Comparison of ENCODE assay signal across 9 cellular contexts in the genomic region with DNA sequence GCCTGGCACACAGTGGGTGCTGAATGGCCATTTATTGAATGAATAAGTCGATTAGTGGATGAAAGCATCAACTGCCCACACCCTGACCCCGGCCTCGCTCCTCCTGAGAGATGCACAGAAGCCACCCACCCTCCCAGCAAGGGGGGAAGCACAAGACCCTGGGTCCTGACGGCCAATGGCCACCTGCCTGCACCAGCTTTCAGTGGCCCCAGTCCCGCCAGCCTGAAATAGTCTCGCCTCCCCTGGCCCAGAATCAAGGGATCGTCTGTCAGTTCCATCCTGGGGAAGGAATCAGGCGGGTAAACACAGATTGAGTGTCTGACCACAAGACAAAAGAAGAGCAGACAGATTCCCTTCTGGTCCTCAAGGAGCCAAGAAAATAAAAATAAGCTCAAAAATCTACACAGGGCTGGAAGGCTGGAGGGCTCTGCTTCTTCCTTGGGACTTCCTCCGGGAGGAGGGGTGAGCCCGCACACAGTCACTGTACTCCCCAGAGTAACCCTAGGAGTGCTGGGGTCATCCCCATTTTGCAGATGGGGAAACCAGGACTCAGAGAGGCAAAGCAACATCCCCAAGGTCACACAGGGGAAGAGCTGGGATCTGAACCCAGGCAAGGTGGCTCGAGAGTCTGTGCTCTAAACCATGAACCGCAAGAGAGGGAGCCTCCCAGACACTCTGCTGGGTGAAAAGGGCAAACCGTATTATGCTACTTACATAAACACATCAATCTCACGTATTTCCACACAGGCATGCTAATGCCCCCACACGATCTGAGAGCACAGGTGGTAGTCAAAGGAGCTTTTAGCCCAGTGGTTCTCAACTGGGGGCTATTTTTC. TPM values are rescaled to one million over a fixed set of nuclear protein-coding genes. Genes with fewer than 3 reads are reported as not detected.
DNase-seq lines count a peak whose midpoint lies in the region; ATAC-seq and TF ChIP-seq lines count a peak whose summit lies in the region.
"Had no signal": no experiment of that assay in that cellular context is flagged by ENCODE, and none has a peak within 500 bp of the region (broad histone marks: within the 10 kb centered on the region; RNA-seq: fewer than 3 reads in every experiment).

No MANE protein-coding gene starts in this region.

- POLR2A ChIA-PET in T-cell (lab: Charles Lee), result no interaction called here

- TF ChIP-seq CTCF in endothelial cell (IDR thresholded peaks at IDR 0.05; ENCODE audit: unreplicated experiment), result no peak
- no peak for TF ChIP-seq CTCF in GM10266 (IDR thresholded peaks at IDR 0.05; ENCODE audit: control insufficient read depth, insufficient read depth, low read depth, missing control alignments)

- H3K4me1 Mint-ChIP-seq in activated CD4-positive, alpha-beta T cell treated with anti-CD3 and anti-CD28 coated beads, Interleukin-2, amount 10 ng/mL, durations not matched to agents 24 days and 14 days, result peaks cover 84% of the 10 kb centered on the region
- peaks cover 0 to 98% (median 88%) of the 10 kb centered on the region in 3 donors for H3K4me1 Mint-ChIP-seq in T-cell
- H3K4me1 Mint-ChIP-seq in endothelial cell (ENCODE audit: unreplicated experiment), result peaks cover 60% of the 10 kb centered on the region
- H3K4me1 Mint-ChIP-seq in stimulated activated effector memory CD8-positive, alpha-beta T cell treated with anti-CD3 and anti-CD28 coated beads, Interleukin-12 subunit alpha, Interleukin-12 subunit beta, amount 100 ng/mL, for 72 hours, result peaks cover 88% of the 10 kb centered on the region

- H3K27ac Mint-ChIP-seq in activated CD4-positive, alpha-beta T cell treated with anti-CD3 and anti-CD28 coated beads, Interleukin-2, amount 10 ng/mL, durations not matched to agents 24 days and 14 days, result peak overlapping the region; percentile 84
- peak overlapping the region in 1 of 2 donors; percentile 98 for H3K27ac Mint-ChIP-seq in T-cell
- no peak overlapping the region for H3K27ac Mint-ChIP-seq in endothelial cell (ENCODE audit: unreplicated experiment)
- peak overlapping the region; percentile 90 for H3K27ac Mint-ChIP-seq in stimulated activated effector memory CD8-positive, alpha-beta T cell treated with anti-CD3 and anti-CD28 coated beads, Interleukin-12 subunit alpha, Interleukin-12 subunit beta, amount 100 ng/mL, for 72 hours

- DNase-seq in activated CD4-positive, alpha-beta T cell treated with anti-CD3 and anti-CD28 coated beads, Interleukin-2, amount 10 ng/mL, durations not matched to agents 24 days and 14 days, result no peak
- no peak for DNase-seq in activated CD4-positive, alpha-beta T cell treated with anti-CD3 and anti-CD28 coated beads for 4 hours
- peak in 1 of 34 experiments; percentile 12 for DNase-seq in T-cell
- DNase-seq in endothelial cell (ENCODE audit: low spot score), result no peak
- no peak for DNase-seq in stimulated activated effector memory CD8-positive, alpha-beta T cell treated with anti-CD3 and anti-CD28 coated beads, Interleukin-12 subunit alpha, Interleukin-12 subunit beta, amount 100 ng/mL, for 72 hours (ENCODE audit: low spot score in 2 of 2)
- DNase-seq in NCI-H1694 treated with DMSO at 0.1 percent for 48 hours (lab: John Stamatoyannopoulos, UW), result no peak
- DNase-seq in DMS153 treated with DMSO at 0.1 percent for 48 hours (lab: John Stamatoyannopoulos, UW; ENCODE audit: unreplicated experiment), result no peak
- DNase-seq in GM10266 (ENCODE audit: extremely low spot score), result no peak
- DNase-seq: NCI-H2227 treated with DMSO at 0.1 percent for 48 hours had no signal

- intact Hi-C loops in activated CD4-positive, alpha-beta T cell treated with anti-CD3 and anti-CD28 coated beads, Interleukin-2, amount 10 ng/mL, durations not matched to agents 24 days and 14 days (cut with micrococcal nuclease), result loop anchor here (5.0 to 10.0 kb wide), 2 partner anchors 225 to 457 kb away; a partner anchor contains a TSS

- peaks cover 43% of the 10 kb centered on the region for H3K36me3 Mint-ChIP-seq in activated CD4-positive, alpha-beta T cell treated with anti-CD3 and anti-CD28 coated beads, Interleukin-2, amount 10 ng/mL, durations not matched to agents 24 days and 14 days (ENCODE audit: low read depth)
- H3K36me3 Mint-ChIP-seq in T-cell (no peaks in the 10 kb centered on the region), endothelial cell (ENCODE audit: low read depth, unreplicated experiment) (peaks cover 50% of the 10 kb centered on the region)
- peaks cover 90% of the 10 kb centered on the region for H3K36me3 Mint-ChIP-seq in stimulated activated effector memory CD8-positive, alpha-beta T cell treated with anti-CD3 and anti-CD28 coated beads, Interleukin-12 subunit alpha, Interleukin-12 subunit beta, amount 100 ng/mL, for 72 hours

- peak in 1 of 4 experiments; percentile 8 for ATAC-seq in T-cell (replicated peaks in 1 of 4)
- no peak for ATAC-seq in stimulated activated effector memory CD8-positive, alpha-beta T cell treated with anti-CD3 and anti-CD28 coated beads, Interleukin-12 subunit alpha, Interleukin-12 subunit beta, amount 100 ng/mL, for 72 hours

- no peaks in the 10 kb centered on the region for H3K9me3 Mint-ChIP-seq in activated CD4-positive, alpha-beta T cell treated with anti-CD3 and anti-CD28 coated beads, Interleukin-2, amount 10 ng/mL, durations not matched to agents 24 days and 14 days
- H3K9me3 Mint-ChIP-seq in T-cell (no peaks in the 10 kb centered on the region), endothelial cell (ENCODE audit: unreplicated experiment) (no peaks in the 10 kb centered on the region)
- no peaks in the 10 kb centered on the region for H3K9me3 Mint-ChIP-seq in stimulated activated effector memory CD8-positive, alpha-beta T cell treated with anti-CD3 and anti-CD28 coated beads, Interleukin-12 subunit alpha, Interleukin-12 subunit beta, amount 100 ng/mL, for 72 hours

- H3K4me3 Mint-ChIP-seq in activated CD4-positive, alpha-beta T cell treated with anti-CD3 and anti-CD28 coated beads, Interleukin-2, amount 10 ng/mL, durations not matched to agents 24 days and 14 days, result no peak overlapping the region
- H3K4me3 Mint-ChIP-seq in T-cell (peak overlapping the region; percentile 94 to 96 (median 95)), endothelial cell (ENCODE audit: unreplicated experiment) (peak overlapping the region; percentile 66)
- H3K4me3 Mint-ChIP-seq in stimulated activated effector memory CD8-positive, alpha-beta T cell treated with anti-CD3 and anti-CD28 coated beads, Interleukin-12 subunit alpha, Interleukin-12 subunit beta, amount 100 ng/mL, for 72 hours, result peak overlapping the region; percentile 96

- CTCF ChIA-PET in T-cell (lab: Charles Lee), result interaction anchor here in 1 of 2 donors (0.6 kb wide), 1 partner anchor 945 kb away, joined by 3 read pairs; no protein-coding TSS in a partner anchor

- H3K27me3 Mint-ChIP-seq in activated CD4-positive, alpha-beta T cell treated with anti-CD3 and anti-CD28 coated beads, Interleukin-2, amount 10 ng/mL, durations not matched to agents 24 days and 14 days, result no peaks in the 10 kb centered on the region
- H3K27me3 Mint-ChIP-seq in T-cell (no peaks in the 10 kb centered on the region), endothelial cell (ENCODE audit: unreplicated experiment) (peaks cover 2% of the 10 kb centered on the region)

RNA-seq across cellular contexts. Expression of a gene that starts 7.8 kb away (rescaled TPM):
- total RNA-seq in activated CD4-positive, alpha-beta T cell treated with anti-CD3 and anti-CD28 coated beads, Interleukin-2, amount 10 ng/mL, durations not matched to agents 24 days and 14 days, result 64.3 and 65.5 TPM in 2 replicates
- 100 to 1,000 TPM in 4 of 5 donors, 10 to 100 TPM in 1; 99.2 to 181 (median 137) TPM for total RNA-seq in T-cell
- total RNA-seq in endothelial cell (ENCODE audit: unreplicated experiment), result 248 TPM
